In genomic region chr2:200851398-200852248, GRCh38 we compare ENCODE assay signal across 2 cellular contexts.
TF ChIP-seq lines count a peak whose summit lies in the region.

No MANE protein-coding gene starts in this region.

TF ChIP-seq in K562, 482 proteins besides CTCF, POLR2A, EP300 and RAD21 (continues in another document):
- TF ChIP-seq ZNF121 (CRISPR knock-in tag; conservative IDR thresholded peaks at IDR 0.05) = no peak
- TF ChIP-seq ZBTB49 (CRISPR knock-in tag; IDR thresholded peaks at IDR 0.05; ENCODE audit: borderline replicate concordance) = no peak
- no peak for TF ChIP-seq PTRF (tag; IDR thresholded peaks at IDR 0.05)
- TF ChIP-seq ZNF584 (CRISPR knock-in tag; IDR thresholded peaks at IDR 0.05; ENCODE audit: low read depth) = no peak
- peak; percentile 20; the same call in 1 of the 2 replicates for TF ChIP-seq POLR2AphosphoS2 (IDR thresholded peaks at IDR 0.05; ENCODE audit: low read length)
- TF ChIP-seq PURB (CRISPR knock-in tag; IDR thresholded peaks at IDR 0.05; ENCODE audit: low read depth) = no peak
- peak; percentile 22; the same call in 1 of the 2 replicates for TF ChIP-seq ZFX (CRISPR knock-in tag; IDR thresholded peaks at IDR 0.05)
- TF ChIP-seq ZNF431 (CRISPR knock-in tag; IDR thresholded peaks at IDR 0.05) = no peak
- TF ChIP-seq ETV6 (IDR thresholded peaks at IDR 0.05; ENCODE audit: borderline replicate concordance in 1 of 2, low read depth in 2 of 2, low read length in 1 of 2) = no peak
- TF ChIP-seq ETV6 (CRISPR knock-in tag; IDR thresholded peaks at IDR 0.05; ENCODE audit: borderline replicate concordance) = no peak
- TF ChIP-seq NFE2L1 (tag; IDR thresholded peaks at IDR 0.05; ENCODE audit: borderline replicate concordance, low read depth) = no peak
- TF ChIP-seq USF2 (CRISPR knock-in tag; IDR thresholded peaks at IDR 0.05) = no peak
- no peak for TF ChIP-seq TAF7 (tag; IDR thresholded peaks at IDR 0.05)
- TF ChIP-seq MYNN (IDR thresholded peaks at IDR 0.05) = 0 out of 2 replicates have a peak, but pooled peaks have one; percentile 3
- no peak for TF ChIP-seq MYNN (CRISPR knock-in tag; IDR thresholded peaks at IDR 0.05)
- no peak for TF ChIP-seq FOXK1 (CRISPR knock-in tag; IDR thresholded peaks at IDR 0.05; ENCODE audit: borderline replicate concordance)
- TF ChIP-seq ZBED1 (IDR thresholded peaks at IDR 0.05) = peak; percentile 13; the same call in 1 of the 2 replicates
- 0 out of 2 replicates have a peak, but pooled peaks have one; percentile 18 for TF ChIP-seq ELF4 (CRISPR knock-in tag; IDR thresholded peaks at IDR 0.05)
- peak; percentile 37 for TF ChIP-seq POLR2AphosphoS5 (IDR thresholded peaks at IDR 0.05; ENCODE audit: control insufficient read depth, insufficient read depth, low read depth, low read length)
- TF ChIP-seq IRF9 (tag; IDR thresholded peaks at IDR 0.05) = no peak

TF ChIP-seq in neural cell, 6 proteins besides CTCF, POLR2A, EP300 and RAD21:
- TF ChIP-seq TAF1 (IDR thresholded peaks at IDR 0.05; ENCODE audit: low read depth) (no peak), POLR2AphosphoS5 (IDR thresholded peaks at IDR 0.05) (peak; percentile 47)
TF ChIP-seq in neural cell: peak in this region for 1.
